ENCODE assay signal across 10 cellular contexts in the genomic region with DNA sequence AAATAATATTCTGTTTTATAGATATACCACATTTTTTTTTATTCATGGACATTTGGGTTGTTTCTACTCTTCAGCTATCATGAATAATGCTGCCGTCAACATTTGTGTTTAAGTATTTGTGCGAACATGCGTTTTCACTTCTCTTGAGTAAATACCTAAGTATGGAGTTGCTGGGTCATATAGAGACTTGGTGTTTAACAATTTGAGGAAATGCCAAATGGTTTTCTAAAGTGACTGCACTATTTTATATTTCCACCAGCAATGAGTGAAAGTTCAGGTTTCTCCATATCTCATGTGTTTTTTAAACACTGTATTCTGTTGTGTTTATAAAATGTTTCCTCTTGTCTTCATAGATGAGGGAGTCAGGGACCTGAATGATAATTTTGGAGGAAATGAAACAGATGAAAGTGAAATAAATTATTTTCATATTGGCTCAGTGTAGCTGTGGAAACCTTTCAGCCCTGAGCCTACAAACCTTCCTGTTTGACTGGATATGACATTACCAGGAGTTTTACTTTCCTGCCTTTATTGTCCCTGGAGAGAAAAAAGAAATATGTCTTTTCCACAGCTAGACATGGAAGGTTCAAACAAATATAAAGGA. TPM values are rescaled to one million over a fixed set of nuclear protein-coding genes. Genes with fewer than 3 reads are reported as not detected.
DNase-seq lines count a peak whose midpoint lies in the region; ATAC-seq and TF ChIP-seq lines count a peak whose summit lies in the region.
"Had no signal": no experiment of that assay in that cellular context is flagged by ENCODE, and none has a peak within 500 bp of the region (broad histone marks: within the 10 kb centered on the region; RNA-seq: fewer than 3 reads in every experiment).

No MANE protein-coding gene starts in this region.

- H3K36me3 ChIP-seq in breast epithelium (no peaks in the 10 kb centered on the region), transverse colon (no peaks in the 10 kb centered on the region)

- TF ChIP-seq EP300 in transverse colon (IDR thresholded peaks at IDR 0.05; ENCODE audit: low read depth) = no peak

- no peaks in the 10 kb centered on the region for H3K36me3 Mint-ChIP-seq in MCF 10A (ENCODE audit: insufficient read depth, unreplicated experiment)
- peaks cover 53% of the 10 kb centered on the region for H3K36me3 Mint-ChIP-seq in brain
- no peaks in the 10 kb centered on the region for H3K36me3 Mint-ChIP-seq in activated CD4-positive, alpha-beta memory T cell treated with anti-CD3 and anti-CD28 coated beads for 36 hours

- H3K4me1 Mint-ChIP-seq in MCF 10A (ENCODE audit: insufficient read depth, unreplicated experiment) = no peaks in the 10 kb centered on the region
- peaks cover 91% of the 10 kb centered on the region for H3K4me1 Mint-ChIP-seq in brain
- H3K4me1 Mint-ChIP-seq in activated CD4-positive, alpha-beta memory T cell treated with anti-CD3 and anti-CD28 coated beads for 36 hours (ENCODE audit: low read depth) = peaks cover 3% of the 10 kb centered on the region

- DNase-seq in breast epithelium (ENCODE audit: low spot score in 2 of 2) (no peak), MCF 10A (ENCODE audit: unreplicated experiment) (no peak), transverse colon (no peak), T-helper 1 cell (no peak), LoVo (ENCODE audit: low spot score) (no peak)
- DNase-seq in activated CD4-positive, alpha-beta memory T cell treated with anti-CD3 and anti-CD28 coated beads for 36 hours = no peak
- DNase-seq: 8988T, Kasumi-1 had no signal

- H3K4me3 ChIP-seq in breast epithelium (no peak overlapping the region), transverse colon (no peak overlapping the region)

- intact Hi-C loops in breast epithelium (cut with DNase I; ENCODE audit: low total_unique reads) (no loop called here), MCF 10A (cut with micrococcal nuclease) (no loop called here), transverse colon (cut with DNase I; ENCODE audit: low total_unique reads) (loop anchor here (5.0 kb wide), 1 partner anchor 37 kb away; no protein-coding TSS in a partner anchor)
- intact Hi-C loops in activated CD4-positive, alpha-beta memory T cell treated with anti-CD3 and anti-CD28 coated beads for 36 hours (cut with micrococcal nuclease) = no loop called here

- H3K9me3 Mint-ChIP-seq in MCF 10A (ENCODE audit: unreplicated experiment) (no peaks in the 10 kb centered on the region), brain (peaks cover 0 to 10% (median 3%) of the 10 kb centered on the region in 5 experiments)
- H3K9me3 Mint-ChIP-seq in activated CD4-positive, alpha-beta memory T cell treated with anti-CD3 and anti-CD28 coated beads for 36 hours = no peaks in the 10 kb centered on the region

- H3K4me1 ChIP-seq in breast epithelium = peaks cover 6 to 17% of the 10 kb centered on the region in 2 donors
- peaks cover 13 to 84% (median 24%) of the 10 kb centered on the region in 4 donors for H3K4me1 ChIP-seq in transverse colon

- H3K27me3 Mint-ChIP-seq in MCF 10A (ENCODE audit: insufficient read depth, unreplicated experiment) (no peaks in the 10 kb centered on the region), brain (no peaks in the 10 kb centered on the region)
- H3K27me3 Mint-ChIP-seq in activated CD4-positive, alpha-beta memory T cell treated with anti-CD3 and anti-CD28 coated beads for 36 hours = no peaks in the 10 kb centered on the region

- no peak overlapping the region for H3K4me3 Mint-ChIP-seq in MCF 10A (ENCODE audit: unreplicated experiment)
- H3K4me3 Mint-ChIP-seq in brain = peak overlapping the region in 3 of 5 experiments; percentile 18 to 73 (median 45)
- no peak overlapping the region for H3K4me3 Mint-ChIP-seq in activated CD4-positive, alpha-beta memory T cell treated with anti-CD3 and anti-CD28 coated beads for 36 hours

- no TSS peak for BruUV-seq in MCF 10A (replicated peaks; lab: Mats Ljungman, UMichigan)

- TF ChIP-seq CTCF in breast epithelium (IDR thresholded peaks at IDR 0.05) (no peak), MCF 10A (IDR thresholded peaks at IDR 0.05; ENCODE audit: unreplicated experiment) (no peak), brain (conservative IDR thresholded peaks at IDR 0.05) (no peak), transverse colon (IDR thresholded peaks at IDR 0.05) (no peak)

- POLR2A ChIA-PET in MCF 10A (lab: Yijun Ruan, JAX) = no interaction called here
- POLR2A ChIA-PET in activated CD4-positive, alpha-beta memory T cell treated with anti-CD3 and anti-CD28 coated beads for 36 hours (lab: Charles Lee) = no interaction called here

- WGBS in transverse colon (ENCODE audit: low coverage in 1 of 2), 2 donors = 63 to 78% methylated on average over 3 of the region's 3 CpGs

- H3K27ac ChIP-seq in breast epithelium = peak overlapping the region; percentile 21 to 26
- H3K27ac ChIP-seq in transverse colon = peak overlapping the region in 3 of 4 donors; percentile 49 to 61 (median 60)

- H3K27ac Mint-ChIP-seq in MCF 10A (ENCODE audit: low read depth, unreplicated experiment) (no peak overlapping the region), brain (peak overlapping the region; percentile 42 to 96 (median 88))
- no peak overlapping the region for H3K27ac Mint-ChIP-seq in activated CD4-positive, alpha-beta memory T cell treated with anti-CD3 and anti-CD28 coated beads for 36 hours

- CTCF ChIA-PET in MCF 10A (lab: Yijun Ruan, JAX) = interaction anchor here (0.5 to 1.1 kb wide), 3 partner anchors 9 to 211 kb away, joined by 3 to 5 read pairs (median 3); no protein-coding TSS in a partner anchor
- CTCF ChIA-PET in activated CD4-positive, alpha-beta memory T cell treated with anti-CD3 and anti-CD28 coated beads for 36 hours (lab: Charles Lee) = no interaction called here

- peak; percentile 69 for ATAC-seq in HG02852 (IDR thresholded peaks at IDR 0.05; ENCODE audit: unreplicated experiment)

- no peaks in the 10 kb centered on the region for H3K9me3 ChIP-seq in breast epithelium
- no peaks in the 10 kb centered on the region for H3K9me3 ChIP-seq in transverse colon

- H3K27me3 ChIP-seq in breast epithelium (no peaks in the 10 kb centered on the region), transverse colon (no peaks in the 10 kb centered on the region)

- in situ Hi-C loops in transverse colon (cut with MboI; ENCODE audit: low pct_ligation_motif_present in 1 of 4, low pct_unique_long_range_greater_than_20kb in 1 of 4, low sequenced_read_pairs in 3 of 4) = no loop called here

- TF ChIP-seq POLR2A in breast epithelium (IDR thresholded peaks at IDR 0.05) (no peak), transverse colon (IDR thresholded peaks at IDR 0.05) (no peak)

RNA-seq across cellular contexts. Expression of a gene that starts 26.3 kb away (rescaled TPM):
- 10 to 100 TPM; 50.1 to 95.9 (median 64.2) TPM for total RNA-seq in breast epithelium
- total RNA-seq in MCF 10A (2022) = 27.3 and 27.4 TPM in 2 replicates
- polyA plus RNA-seq in brain (ENCODE audit: insufficient read depth, low read depth, low replicate concordance) = 15.6 TPM
- total RNA-seq in transverse colon = 10 to 100 TPM; 23.9 to 44.5 (median 42.8) TPM
- total RNA-seq in activated CD4-positive, alpha-beta memory T cell treated with anti-CD3 and anti-CD28 coated beads for 36 hours = 10 to 100 TPM in 1 of 2 experiments, 1 to 10 TPM in 1; 8.3 to 10.5 TPM

Comparison
In these comparisons a context has a peak if more than half of its experiments do, and no peak if none do; other contexts are left out.
1. H3K27ac Mint-ChIP-seq: peak in brain (5 of 5); none in MCF 10A (single experiment) and activated CD4-positive, alpha-beta memory T cell treated with anti-CD3 and anti-CD28 coated beads for 36 hours (single experiment).
2. H3K4me3 Mint-ChIP-seq: peak in brain (3 of 5); none in MCF 10A (single experiment) and activated CD4-positive, alpha-beta memory T cell treated with anti-CD3 and anti-CD28 coated beads for 36 hours (single experiment).